Comparison of ENCODE assay signal across 8 cellular contexts in genomic region chr17:31549121-31549524, GRCh38.
DNase-seq lines count a peak whose midpoint lies in the region; ATAC-seq and TF ChIP-seq lines count a peak whose summit lies in the region.

No MANE protein-coding gene starts in this region.

- H3K9me3 ChIP-seq in Panc1 (ENCODE audit: control insufficient read depth, insufficient read depth, low read depth, low read length) (no peaks in the 10 kb centered on the region), ectodermal cell (ENCODE audit: control insufficient read depth, low read length) (no peaks in the 10 kb centered on the region), muscle layer of duodenum (ENCODE audit: control insufficient read depth in 1 of 2, low read length in 2 of 2) (no peaks in the 10 kb centered on the region)

- H4K20me1 ChIP-seq in GM23338 (replicated peaks; ENCODE audit: insufficient read depth), result no peaks in the 10 kb centered on the region

- peaks cover 4% of the 10 kb centered on the region; the same call in 1 of the 3 replicates for H3K4me1 Mint-ChIP-seq in GM23338

- TF ChIP-seq CTCF in GM23338 (conservative IDR thresholded peaks at IDR 0.05; ENCODE audit: low read depth in 2 of 2) (no peak), Panc1 (IDR thresholded peaks at IDR 0.05) (no peak)

- peak overlapping the region; percentile 97 for H2AFZ ChIP-seq in GM23338

- H3K79me2 ChIP-seq in GM23338 (replicated peaks; ENCODE audit: insufficient read depth), result no peaks in the 10 kb centered on the region

- in situ Hi-C loops in Panc1 (cut with HindIII; ENCODE audit: low pct_unique_long_range_greater_than_20kb, low sequenced_read_pairs), result no loop called here

- H3K4me3 ChIP-seq in GM23338, result peak overlapping the region; percentile 93
- peak overlapping the region; percentile 73 to 88 for H3K4me3 ChIP-seq in Panc1 (ENCODE audit: low read depth in 2 of 2, low read length in 2 of 2)
- H3K4me3 ChIP-seq in ectodermal cell (ENCODE audit: insufficient read depth, low read depth, low read length), result peak overlapping the region; percentile 84
- H3K4me3 ChIP-seq in muscle layer of duodenum (ENCODE audit: low read depth in 1 of 2, low read length in 2 of 2), result peak overlapping the region; percentile 69 to 94

- H3K27ac Mint-ChIP-seq in GM23338, result peak overlapping the region; percentile 88; the same call in 1 of the 2 replicates

- peak overlapping the region; percentile 97 for H3K4me2 ChIP-seq in GM23338

- WGBS in ectodermal cell, 2 experiments, result 1 to 2% methylated on average over 18 of the region's 18 CpGs

- intact Hi-C loops in Panc1 (cut with micrococcal nuclease; ENCODE audit: unreplicated experiment), result no loop called here

- H3F3A ChIP-seq in GM23338 (replicated peaks; ENCODE audit: low read depth), result peaks cover 8% of the 10 kb centered on the region; the same call in 1 of the 2 replicates

- H3K4me3 Mint-ChIP-seq in GM23338, result peak overlapping the region; percentile 96

- H3K36me3 ChIP-seq in GM23338 (ENCODE audit: insufficient read depth) (no peaks in the 10 kb centered on the region), Panc1 (ENCODE audit: control insufficient read depth, insufficient read depth, low read length) (no peaks in the 10 kb centered on the region; the same call in 1 of the 2 replicates), ectodermal cell (ENCODE audit: control insufficient read depth, insufficient read depth, low read length) (no peaks in the 10 kb centered on the region), muscle layer of duodenum (ENCODE audit: control insufficient read depth in 1 of 2, insufficient read depth in 2 of 2, low read length in 2 of 2) (no peaks in the 10 kb centered on the region)

- no peak overlapping the region for H3K27ac ChIP-seq in GM23338 (ENCODE audit: low read depth)
- peak overlapping the region; percentile 93 for H3K27ac ChIP-seq in Panc1 (ENCODE audit: low read length)
- H3K27ac ChIP-seq in ectodermal cell (ENCODE audit: insufficient read depth, low read depth, low read length, poor library complexity, severe bottlenecking), result no peak overlapping the region
- H3K27ac ChIP-seq in muscle layer of duodenum (ENCODE audit: low read length), result peak overlapping the region; percentile 31

- no peak; the same call in 2 of the 3 replicates for ATAC-seq in GM23338
- peak; percentile 5; the same call in 1 of the 2 replicates for ATAC-seq in Panc1
- no peak for ATAC-seq in GM21786 (IDR thresholded peaks at IDR 0.05; ENCODE audit: unreplicated experiment)

- no TSS peak for BruUV-seq in Panc1 (replicated peaks; lab: Mats Ljungman, UMichigan)

- peaks cover 12% of the 10 kb centered on the region for H3K27me3 Mint-ChIP-seq in GM23338 (ENCODE audit: insufficient read depth, low read depth, poor library complexity)

- peaks cover 5% of the 10 kb centered on the region; the same call in 1 of the 2 replicates for H3K4me1 ChIP-seq in GM23338 (ENCODE audit: insufficient read depth)
- H3K4me1 ChIP-seq in Panc1 (ENCODE audit: control insufficient read depth, insufficient read depth, low read length), result 0 out of 2 replicates have a peak, but pooled peaks cover 5% of the 10 kb centered on the region
- no peaks in the 10 kb centered on the region for H3K4me1 ChIP-seq in ectodermal cell (ENCODE audit: control insufficient read depth, insufficient read depth, low read length)
- peaks cover 0 to 8% of the 10 kb centered on the region in 2 donors for H3K4me1 ChIP-seq in muscle layer of duodenum (ENCODE audit: control insufficient read depth in 1 of 2, insufficient read depth in 2 of 2, low read length in 2 of 2)

- H3K36me3 Mint-ChIP-seq in GM23338 (ENCODE audit: low read depth), result peaks cover 4% of the 10 kb centered on the region; the same call in 2 of the 3 replicates

- H3K27me3 ChIP-seq in GM23338 (ENCODE audit: insufficient read depth) (peaks cover 6% of the 10 kb centered on the region; the same call in 1 of the 2 replicates), Panc1 (ENCODE audit: control insufficient read depth, insufficient read depth, low read length) (no peaks in the 10 kb centered on the region), ectodermal cell (ENCODE audit: control insufficient read depth, insufficient read depth, low read length, poor library complexity, severe bottlenecking) (peaks cover 32% of the 10 kb centered on the region), muscle layer of duodenum (ENCODE audit: low read depth, low read length) (no peaks in the 10 kb centered on the region)

- H3K9me2 ChIP-seq in GM23338 (ENCODE audit: insufficient read depth), result no peaks in the 10 kb centered on the region

- peak; percentile 22 for DNase-seq in NCI-H2227 (lab: John Stamatoyannopoulos, UW; ENCODE audit: unreplicated experiment)
- no peak for DNase-seq in NCI-H2227 treated with DMSO at 0.1 percent for 48 hours (lab: John Stamatoyannopoulos, UW)
- DNase-seq in GM23338 (ENCODE audit: low spot score), result no peak
- no peak for DNase-seq in Panc1 (ENCODE audit: low read depth, low spot score)
- DNase-seq in NCI-H187 (lab: John Stamatoyannopoulos, UW), result no peak

- CTCF ChIA-PET in Panc1 (lab: Charles Lee), result no interaction called here

- POLR2A ChIA-PET in Panc1 (lab: Charles Lee), result no interaction called here

- no peaks in the 10 kb centered on the region; the same call in 2 of the 3 replicates for H3K9me3 Mint-ChIP-seq in GM23338

TF ChIP-seq in GM23338, 12 proteins besides CTCF, POLR2A, EP300 and RAD21 (continues in another document):
- TF ChIP-seq JUNB (IDR thresholded peaks at IDR 0.05; ENCODE audit: unreplicated experiment) (no peak), ETS1 (IDR thresholded peaks at IDR 0.05) (no peak), ZNF114 (CRISPR knock-in tag; IDR thresholded peaks at IDR 0.05) (no peak), ZNF462 (CRISPR knock-in tag; IDR thresholded peaks at IDR 0.05) (no peak), EZH2 (IDR thresholded peaks at IDR 0.05; ENCODE audit: low read depth, unreplicated experiment) (no peak)

Comparison
In these comparisons a context has a peak if more than half of its experiments do, and no peak if none do; other contexts are left out.
1. H3K27ac ChIP-seq: peak in Panc1 (single experiment) and muscle layer of duodenum (single experiment); none in GM23338 (single experiment) and ectodermal cell (single experiment).
2. Peak in every context shown above with its lines, with median percentiles within 50 percentile points of each other: H3K4me3 ChIP-seq.